Comparison of ENCODE assay signal across 19 cellular contexts in the genomic region with DNA sequence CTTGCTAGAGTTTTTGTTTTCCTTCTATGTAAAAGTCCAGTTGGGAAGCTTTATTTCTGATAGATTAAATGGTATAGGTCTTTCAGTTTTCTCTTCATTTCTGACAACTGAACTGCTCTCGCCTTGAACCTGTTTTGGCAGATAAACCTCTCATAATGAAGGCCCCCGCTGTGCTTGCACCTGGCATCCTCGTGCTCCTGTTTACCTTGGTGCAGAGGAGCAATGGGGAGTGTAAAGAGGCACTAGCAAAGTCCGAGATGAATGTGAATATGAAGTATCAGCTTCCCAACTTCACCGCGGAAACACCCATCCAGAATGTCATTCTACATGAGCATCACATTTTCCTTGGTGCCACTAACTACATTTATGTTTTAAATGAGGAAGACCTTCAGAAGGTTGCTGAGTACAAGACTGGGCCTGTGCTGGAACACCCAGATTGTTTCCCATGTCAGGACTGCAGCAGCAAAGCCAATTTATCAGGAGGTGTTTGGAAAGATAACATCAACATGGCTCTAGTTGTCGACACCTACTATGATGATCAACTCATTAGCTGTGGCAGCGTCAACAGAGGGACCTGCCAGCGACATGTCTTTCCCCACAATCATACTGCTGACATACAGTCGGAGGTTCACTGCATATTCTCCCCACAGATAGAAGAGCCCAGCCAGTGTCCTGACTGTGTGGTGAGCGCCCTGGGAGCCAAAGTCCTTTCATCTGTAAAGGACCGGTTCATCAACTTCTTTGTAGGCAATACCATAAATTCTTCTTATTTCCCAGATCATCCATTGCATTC. TPM values are rescaled to one million over a fixed set of nuclear protein-coding genes. Genes with fewer than 3 reads are reported as not detected.
DNase-seq lines count a peak whose midpoint lies in the region; ATAC-seq, FAIRE-seq and TF ChIP-seq lines count a peak whose summit lies in the region.
"Had no signal": no experiment of that assay in that cellular context is flagged by ENCODE, and none has a peak within 500 bp of the region (broad histone marks: within the 10 kb centered on the region; RNA-seq: fewer than 3 reads in every experiment).

No MANE protein-coding gene starts in this region.

- H3K27ac ChIP-seq in right atrium auricular region (no peak overlapping the region), H1 (ENCODE audit: low read depth, low read length) (no peak overlapping the region), stomach (no peak overlapping the region)
- H3K27ac ChIP-seq: esophagus muscularis mucosa, sigmoid colon had no signal

- 87% methylated on average over 12 of the region's 12 CpGs; no CpG with 5 or more reads in 1 of the 2 experiments for WGBS in H1 (ENCODE audit: extremely low coverage in 1 of 2, insufficient coverage in 1 of 2, insufficient read length in 1 of 2, insufficient replicate concordance in 2 of 2, low coverage in 1 of 2, low lambda C conversion rate in 2 of 2, missing lambda C conversion rate in 1 of 2), 2 experiments
- 86 to 90% (median 87%) methylated on average over 12 of the region's 12 CpGs for WGBS in stomach, 5 donors

- CTCF ChIA-PET in H1 (lab: Charles Lee; ENCODE audit: partially characterized antibody) = interaction anchor here (1.5 kb wide), 1 partner anchor 50 kb away, joined by 3 read pairs; no protein-coding TSS in a partner anchor
- CTCF ChIA-PET in activated CD8-positive, alpha-beta T cell treated with anti-CD3 and anti-CD28 coated beads, Interleukin-2, amount 10 ng/mL, durations not matched to agents 7 days and 5 days (lab: Charles Lee) = no interaction called here

- H3K9me3 ChIP-seq in right atrium auricular region (no peaks in the 10 kb centered on the region), H1 (ENCODE audit: insufficient read depth in 2 of 2, low read depth in 1 of 2, low read length in 1 of 2) (no peaks in the 10 kb centered on the region), stomach (no peaks in the 10 kb centered on the region)
- H3K9me3 ChIP-seq: esophagus muscularis mucosa, sigmoid colon had no signal

- H2AK5ac ChIP-seq in H1 (ENCODE audit: low read depth, low read length) = no peak overlapping the region

- H3K9me3 Mint-ChIP-seq in activated CD8-positive, alpha-beta T cell treated with anti-CD3 and anti-CD28 coated beads, Interleukin-2, amount 10 ng/mL, durations not matched to agents 7 days and 5 days (ENCODE audit: insufficient read depth) = no peaks in the 10 kb centered on the region
- H3K9me3 Mint-ChIP-seq: dendritic cell treated with granulocyte-macrophage colony-stimulating factor and Interleukin-4, amounts not matched to agents 40 ng/mL and 50 ng/mL, for 4 days; mesothelial cell of epicardium; WTC11 had no signal

- no peaks in the 10 kb centered on the region for H3K79me1 ChIP-seq in H1 (ENCODE audit: low read depth, low read length)

- no peak overlapping the region for H2BK20ac ChIP-seq in H1 (ENCODE audit: low read length)

- H3K4me3 ChIP-seq in right atrium auricular region = no peak overlapping the region
- H3K4me3 ChIP-seq in H1 (ENCODE audit: extremely low read depth in 1 of 4, insufficient read depth in 2 of 4, low read depth in 3 of 4, low read length in 4 of 4) = no peak overlapping the region
- no peak overlapping the region for H3K4me3 ChIP-seq in stomach
- H3K4me3 ChIP-seq: esophagus muscularis mucosa, sigmoid colon had no signal

- no peak overlapping the region for H2BK120ac ChIP-seq in H1 (replicated peaks; ENCODE audit: low read depth, low read length)

- TF ChIP-seq RAD21 in H1 (IDR thresholded peaks at IDR 0.05 in 1 of 2, conservative IDR thresholded peaks at IDR 0.05 in 1 of 2; ENCODE audit: low read depth in 2 of 2, low read length in 2 of 2) = no peak

- H3K4ac ChIP-seq in H1 (replicated peaks; ENCODE audit: insufficient read length, low read depth, low read length) = no peak overlapping the region

- no peak overlapping the region for H2BK12ac ChIP-seq in H1 (ENCODE audit: low read depth, low read length)

- TF ChIP-seq POLR2A in H1 (IDR thresholded peaks at IDR 0.05; ENCODE audit: control extremely low read depth in 1 of 2, low read depth in 2 of 2, low read length in 2 of 2) (no peak), stomach (IDR thresholded peaks at IDR 0.05) (no peak)

- ATAC-seq in Right ventricle myocardium superior (ENCODE audit: poor library complexity) = peak; percentile 82
- no peak for ATAC-seq in activated CD8-positive, alpha-beta T cell treated with anti-CD3 and anti-CD28 coated beads, Interleukin-2, amount 10 ng/mL, durations not matched to agents 7 days and 5 days
- ATAC-seq: WTC11 had no signal

- H3K4me1 Mint-ChIP-seq in activated CD8-positive, alpha-beta T cell treated with anti-CD3 and anti-CD28 coated beads, Interleukin-2, amount 10 ng/mL, durations not matched to agents 7 days and 5 days (ENCODE audit: low read depth) = no peaks in the 10 kb centered on the region
- H3K4me1 Mint-ChIP-seq: CD4-positive, CD25-positive, alpha-beta regulatory T cell had no signal

- no peak overlapping the region for H3K4me2 ChIP-seq in H1 (ENCODE audit: insufficient read depth in 1 of 2, low read depth in 2 of 2, low read length in 2 of 2)

- no peaks in the 10 kb centered on the region for H4K20me1 ChIP-seq in H1 (replicated peaks in 1 of 2; ENCODE audit: control insufficient read depth in 1 of 2, insufficient read depth in 2 of 2, low read length in 2 of 2)

- peaks cover 0 to 6% of the 10 kb centered on the region in 2 donors for H3K4me1 ChIP-seq in right atrium auricular region
- H3K4me1 ChIP-seq in H1 (replicated peaks in 1 of 4; ENCODE audit: control insufficient read depth in 3 of 4, insufficient read depth in 4 of 4, low read length in 3 of 4) = peaks cover 0 to 5% (median 0%) of the 10 kb centered on the region in 4 experiments; a peak in 3 of 7 replicates
- no peaks in the 10 kb centered on the region for H3K4me1 ChIP-seq in stomach

- no peak overlapping the region for H4K8ac ChIP-seq in H1 (ENCODE audit: extremely low read depth, insufficient read depth, low read length)

- H3K36me3 ChIP-seq in right atrium auricular region = no peaks in the 10 kb centered on the region
- H3K36me3 ChIP-seq in H1 (ENCODE audit: control insufficient read depth in 2 of 4, insufficient read depth in 4 of 4, low read length in 3 of 4) = no peaks in the 10 kb centered on the region
- H3K36me3 ChIP-seq in stomach = peaks cover 0 to 10% (median 4%) of the 10 kb centered on the region in 4 donors
- H3K36me3 ChIP-seq: esophagus muscularis mucosa, sigmoid colon had no signal

- no peak overlapping the region for H3K27ac Mint-ChIP-seq in activated CD8-positive, alpha-beta T cell treated with anti-CD3 and anti-CD28 coated beads, Interleukin-2, amount 10 ng/mL, durations not matched to agents 7 days and 5 days
- H3K27ac Mint-ChIP-seq: CD4-positive, CD25-positive, alpha-beta regulatory T cell; dendritic cell treated with granulocyte-macrophage colony-stimulating factor and Interleukin-4, amounts not matched to agents 40 ng/mL and 50 ng/mL, for 4 days; mesothelial cell of epicardium; WTC11 had no signal

- no peaks in the 10 kb centered on the region for H3K36me3 Mint-ChIP-seq in activated CD8-positive, alpha-beta T cell treated with anti-CD3 and anti-CD28 coated beads, Interleukin-2, amount 10 ng/mL, durations not matched to agents 7 days and 5 days (ENCODE audit: low read depth)
- H3K36me3 Mint-ChIP-seq: CD4-positive, CD25-positive, alpha-beta regulatory T cell; WTC11 had no signal

- H4K5ac ChIP-seq in H1 (ENCODE audit: insufficient read length, low read depth, low read length) = no peak overlapping the region

- FAIRE-seq in H1 (lab: Jason Lieb, UNC) = peak; percentile 19
- FAIRE-seq: islet of Langerhans had no signal

- no peak overlapping the region for H3K14ac ChIP-seq in H1 (ENCODE audit: insufficient read length)

- no peak for TF ChIP-seq CTCF in right atrium auricular region (IDR thresholded peaks at IDR 0.05)
- TF ChIP-seq CTCF in H1 (IDR thresholded peaks at IDR 0.05; ENCODE audit: control extremely low read depth in 1 of 3, insufficient read depth in 1 of 3, low read depth in 1 of 3, low read length in 3 of 3) = no peak
- TF ChIP-seq CTCF in stomach (IDR thresholded peaks at IDR 0.05) = no peak

- H3K23ac ChIP-seq in H1 (ENCODE audit: insufficient read length) = no peak overlapping the region

- H3K56ac ChIP-seq in H1 (replicated peaks; ENCODE audit: insufficient read length, low read depth, low read length) = no peak overlapping the region

- intact Hi-C loops in Right ventricle myocardium superior (cut with DNase I) = no loop called here
- intact Hi-C loops in stomach (cut with DNase I; ENCODE audit: low total_unique reads) = no loop called here

- no peaks in the 10 kb centered on the region for H3K79me2 ChIP-seq in H1 (ENCODE audit: control insufficient read depth in 1 of 2, insufficient read depth in 2 of 2, low read length in 2 of 2)

- H3K27me3 ChIP-seq in right atrium auricular region (no peaks in the 10 kb centered on the region), H1 (replicated peaks in 1 of 4; ENCODE audit: control insufficient read depth in 3 of 4, extremely low read depth in 1 of 4, insufficient read depth in 3 of 4, low read length in 3 of 4) (no peaks in the 10 kb centered on the region), stomach (no peaks in the 10 kb centered on the region)
- H3K27me3 ChIP-seq: esophagus muscularis mucosa, sigmoid colon had no signal

- H3K9ac ChIP-seq in H1 (replicated peaks in 1 of 4; ENCODE audit: extremely low read depth in 1 of 4, low read depth in 3 of 4, low read length in 3 of 4) = no peak overlapping the region

- POLR2A ChIA-PET in H1 (lab: Charles Lee; ENCODE audit: partially characterized antibody) = no interaction called here
- POLR2A ChIA-PET in activated CD8-positive, alpha-beta T cell treated with anti-CD3 and anti-CD28 coated beads, Interleukin-2, amount 10 ng/mL, durations not matched to agents 7 days and 5 days (lab: Charles Lee) = no interaction called here

- no peak overlapping the region for H3K4me3 Mint-ChIP-seq in activated CD8-positive, alpha-beta T cell treated with anti-CD3 and anti-CD28 coated beads, Interleukin-2, amount 10 ng/mL, durations not matched to agents 7 days and 5 days
- H3K4me3 Mint-ChIP-seq: CD4-positive, CD25-positive, alpha-beta regulatory T cell; dendritic cell treated with granulocyte-macrophage colony-stimulating factor and Interleukin-4, amounts not matched to agents 40 ng/mL and 50 ng/mL, for 4 days; mesothelial cell of epicardium; WTC11 had no signal

- no peak overlapping the region for H2AFZ ChIP-seq in H1 (ENCODE audit: low read length)

- H3K18ac ChIP-seq in H1 (ENCODE audit: extremely low read depth, low read length) = no peak overlapping the region

- TF ChIP-seq EP300 in H1 (IDR thresholded peaks at IDR 0.05; ENCODE audit: borderline replicate concordance in 1 of 2, low read depth in 2 of 2, low read length in 2 of 2) (no peak), stomach (IDR thresholded peaks at IDR 0.05) (no peak)

- H3K27me3 Mint-ChIP-seq in activated CD8-positive, alpha-beta T cell treated with anti-CD3 and anti-CD28 coated beads, Interleukin-2, amount 10 ng/mL, durations not matched to agents 7 days and 5 days (ENCODE audit: low read depth) = peaks cover 13% of the 10 kb centered on the region

- no peaks in the 10 kb centered on the region for H3K23me2 ChIP-seq in H1 (ENCODE audit: low read depth, low read length)

- H4K91ac ChIP-seq in H1 (replicated peaks; ENCODE audit: insufficient read length, low read length) = no peak overlapping the region

- H2BK5ac ChIP-seq in H1 (ENCODE audit: low read depth, low read length) = no peak overlapping the region

- H2BK15ac ChIP-seq in H1 (ENCODE audit: low read length) = no peak overlapping the region

- DNase-seq in Right ventricle myocardium superior = no peak
- DNase-seq in right atrium auricular region (ENCODE audit: low spot score) = no peak
- DNase-seq in NCI-H2171 treated with DMSO at 0.1 percent for 48 hours (lab: John Stamatoyannopoulos, UW) = peak; percentile 89
- no peak for DNase-seq in H1 (ENCODE audit: low read depth in 1 of 2, low spot score in 2 of 2)
- no peak for DNase-seq in GOT3 (lab: John Stamatoyannopoulos, UW)
- no peak for DNase-seq in stomach
- no peak for DNase-seq in Kasumi-1 (lab: John Stamatoyannopoulos, UW)
- DNase-seq in activated CD8-positive, alpha-beta T cell treated with anti-CD3 and anti-CD28 coated beads, Interleukin-2, amount 10 ng/mL, durations not matched to agents 7 days and 5 days = no peak
- DNase-seq: CD4-positive, CD25-positive, alpha-beta regulatory T cell; MM.1S; sigmoid colon; stimulated activated CD4-positive, alpha-beta T cell treated with anti-CD3 and anti-CD28 coated beads, Interleukin-2, amount 100 ng/mL, for 48 hours; stimulated activated CD8-positive, alpha-beta memory T cell treated with anti-CD3 and anti-CD28 coated beads, Interleukin-4, amount 100 ng/mL, for 48 hours; T-helper 1 cell had no signal

RNA-seq across cellular contexts. Expression of gene MET, which starts 27.1 kb away (rescaled TPM):
- total RNA-seq in Right ventricle myocardium superior (14.3 TPM), right atrium auricular region (10 to 100 TPM; 16.1 to 17.5 TPM), stomach (10 to 100 TPM in 3 of 5 donors, 1 to 10 TPM in 1, under 1 TPM in 1; 0.58 to 36.2 (median 14.5) TPM)
- total RNA-seq in H1 (2021; fragmentation: NEBNext Ultra II Directional; extraction: Animal tissue kit (Norgen Biotek cat#: 25700)) = 12.9 and 15.1 TPM in 2 replicates
- polyA plus RNA-seq in H1 (2011; rRNA removed) (3.5 TPM in 2 replicates), stomach (1 to 10 TPM; 2.0 to 3.7 (median 2.9) TPM)
- 4.8 TPM for polyA plus RNA-seq in H1 (2011; cell fraction: cytosol; rRNA removed)
- 6.1 TPM for polyA plus RNA-seq in H1 (2011; cell fraction: nucleus; rRNA removed)
- 3.5 to 6.4 TPM (median 5.5 TPM) in 4 replicates for polyA plus RNA-seq in H1 (2012, experiment 1 of 2)
- polyA plus RNA-seq in H1 (2012, experiment 2 of 2) = 0.59 TPM
- polyA plus RNA-seq in H1 (2013, experiment 1 of 2) = 13.0 TPM
- polyA plus RNA-seq in H1 (2013, experiment 2 of 2) = 13.4 TPM
- 26.9 and 40.5 TPM in 2 replicates for polyA minus RNA-seq in H1 (2011; rRNA and poly(A)+ RNA removed)
- 9.5 TPM for polyA minus RNA-seq in H1 (2011; cell fraction: cytosol; rRNA and poly(A)+ RNA removed)
- 23.8 TPM for polyA minus RNA-seq in H1 (2011; cell fraction: nucleus; rRNA and poly(A)+ RNA removed)
- total RNA-seq in activated CD8-positive, alpha-beta T cell treated with anti-CD3 and anti-CD28 coated beads, Interleukin-2, amount 10 ng/mL, durations not matched to agents 7 days and 5 days = not detected
- total RNA-seq: CD4-positive, CD25-positive, alpha-beta regulatory T cell had no signal
- polyA plus RNA-seq: CD4-positive, CD25-positive, alpha-beta regulatory T cell had no signal
